In genomic region chr16:22192261-22193133, GRCh38 we compare ENCODE assay signal across 1 cellular context.
TF ChIP-seq lines count a peak whose summit lies in the region.

No MANE protein-coding gene starts in this region.

TF ChIP-seq in GM12878, 131 proteins besides CTCF, POLR2A, EP300 and RAD21 (continued from another document and continues in another):
- TF ChIP-seq ZBED1 (IDR thresholded peaks at IDR 0.05; ENCODE audit: borderline replicate concordance) (no peak), NKRF (conservative IDR thresholded peaks at IDR 0.05) (no peak), SPI1 (IDR thresholded peaks at IDR 0.05; ENCODE audit: borderline replicate concordance, insufficient read depth, low read depth, low read length) (peak; percentile 71; the same call in 1 of the 2 replicates), BRCA1 (IDR thresholded peaks at IDR 0.05; ENCODE audit: low read depth, low read length) (no peak), FOXM1 (IDR thresholded peaks at IDR 0.05; ENCODE audit: low read depth, low read length) (no peak), TAF1 (IDR thresholded peaks at IDR 0.05; ENCODE audit: borderline replicate concordance, low read depth, low read length) (0 out of 2 replicates have a peak, but pooled peaks have one; percentile 16), MXI1 (IDR thresholded peaks at IDR 0.05; ENCODE audit: low read depth, low read length) (peak; percentile 68), SREBF2 (IDR thresholded peaks at IDR 0.05; ENCODE audit: low read length) (no peak), CHD4 (IDR thresholded peaks at IDR 0.05) (no peak), NFYA (IDR thresholded peaks at IDR 0.05; ENCODE audit: borderline replicate concordance, low read depth, low read length) (no peak), POLR2AphosphoS5 (IDR thresholded peaks at IDR 0.05; ENCODE audit: low read length) (peak; percentile 76; the same call in 1 of the 2 replicates), ESRRA (IDR thresholded peaks at IDR 0.05; ENCODE audit: low read length) (no peak), SIN3A (IDR thresholded peaks at IDR 0.05; ENCODE audit: low read depth, low read length) (peak; percentile 67; the same call in 1 of the 2 replicates), STAT1 (conservative IDR thresholded peaks at IDR 0.05) (no peak), SIX5 (IDR thresholded peaks at IDR 0.05; ENCODE audit: low read depth, low read length, severe bottlenecking) (no peak), HDAC2 (IDR thresholded peaks at IDR 0.05) (no peak), BCLAF1 (IDR thresholded peaks at IDR 0.05) (no peak), SREBF1 (IDR thresholded peaks at IDR 0.05; ENCODE audit: low read length) (no peak), ZSCAN29 (IDR thresholded peaks at IDR 0.05) (no peak), MYB (IDR thresholded peaks at IDR 0.05; ENCODE audit: borderline replicate concordance, low read depth, low read length) (no peak), HSF1 (IDR thresholded peaks at IDR 0.05; ENCODE audit: low read depth, low read length) (no peak), ATF7 (IDR thresholded peaks at IDR 0.05; ENCODE audit: low read depth) (peak; percentile 55; the same call in 1 of the 2 replicates), TARDBP (IDR thresholded peaks at IDR 0.05; ENCODE audit: borderline replicate concordance) (no peak), CBX3 (IDR thresholded peaks at IDR 0.05; ENCODE audit: borderline replicate concordance, low read depth) (no peak), CBFB (IDR thresholded peaks at IDR 0.05; ENCODE audit: low read depth) (peak; percentile 93), NR2C2 (IDR thresholded peaks at IDR 0.05; ENCODE audit: borderline replicate concordance, control insufficient read depth, insufficient read length, low read depth) (no peak), RUNX3 (IDR thresholded peaks at IDR 0.05; ENCODE audit: low read length) (no peak), BACH1 (IDR thresholded peaks at IDR 0.05; ENCODE audit: borderline replicate concordance) (no peak), MEF2B (IDR thresholded peaks at IDR 0.05; ENCODE audit: partially characterized antibody, poor library complexity, severe bottlenecking) (no peak), LARP7 (IDR thresholded peaks at IDR 0.05) (no peak), ZZZ3 (IDR thresholded peaks at IDR 0.05; ENCODE audit: control insufficient read depth, insufficient read length, low read depth) (no peak), PAX8 (IDR thresholded peaks at IDR 0.05) (no peak), NR2C1 (IDR thresholded peaks at IDR 0.05) (no peak), ZNF24 (IDR thresholded peaks at IDR 0.05) (no peak), CEBPB (IDR thresholded peaks at IDR 0.05; ENCODE audit: borderline replicate concordance in 1 of 2, low read depth in 2 of 2, low read length in 2 of 2) (no peak), PKNOX1 (IDR thresholded peaks at IDR 0.05) (no peak), ZNF274 (IDR thresholded peaks at IDR 0.05; ENCODE audit: insufficient read depth, insufficient read length) (no peak), MTA2 (IDR thresholded peaks at IDR 0.05; ENCODE audit: low read depth) (peak; percentile 72), CBX5 (IDR thresholded peaks at IDR 0.05; ENCODE audit: low read depth) (no peak), CREM (IDR thresholded peaks at IDR 0.05; ENCODE audit: low read depth) (no peak), SUZ12 (IDR thresholded peaks at IDR 0.05; ENCODE audit: unreplicated experiment) (no peak), ETV6 (conservative IDR thresholded peaks at IDR 0.05 in 1 of 2, IDR thresholded peaks at IDR 0.05 in 1 of 2; ENCODE audit: borderline replicate concordance in 1 of 2, low read depth in 1 of 2) (no peak), RAD51 (IDR thresholded peaks at IDR 0.05) (peak; percentile 92), SMARCA5 (IDR thresholded peaks at IDR 0.05) (no peak), RELA (IDR thresholded peaks at IDR 0.05; ENCODE audit: borderline replicate concordance, partially characterized antibody) (peak; percentile 74), GABPA (IDR thresholded peaks at IDR 0.05; ENCODE audit: low read depth) (no peak), SRF (IDR thresholded peaks at IDR 0.05; ENCODE audit: low read depth in 2 of 2, low read length in 2 of 2) (no peak), NFXL1 (IDR thresholded peaks at IDR 0.05; ENCODE audit: borderline replicate concordance) (no peak), WRNIP1 (IDR thresholded peaks at IDR 0.05; ENCODE audit: borderline replicate concordance, low read depth, low read length) (no peak)
- TF ChIP-seq, protein P1, sequence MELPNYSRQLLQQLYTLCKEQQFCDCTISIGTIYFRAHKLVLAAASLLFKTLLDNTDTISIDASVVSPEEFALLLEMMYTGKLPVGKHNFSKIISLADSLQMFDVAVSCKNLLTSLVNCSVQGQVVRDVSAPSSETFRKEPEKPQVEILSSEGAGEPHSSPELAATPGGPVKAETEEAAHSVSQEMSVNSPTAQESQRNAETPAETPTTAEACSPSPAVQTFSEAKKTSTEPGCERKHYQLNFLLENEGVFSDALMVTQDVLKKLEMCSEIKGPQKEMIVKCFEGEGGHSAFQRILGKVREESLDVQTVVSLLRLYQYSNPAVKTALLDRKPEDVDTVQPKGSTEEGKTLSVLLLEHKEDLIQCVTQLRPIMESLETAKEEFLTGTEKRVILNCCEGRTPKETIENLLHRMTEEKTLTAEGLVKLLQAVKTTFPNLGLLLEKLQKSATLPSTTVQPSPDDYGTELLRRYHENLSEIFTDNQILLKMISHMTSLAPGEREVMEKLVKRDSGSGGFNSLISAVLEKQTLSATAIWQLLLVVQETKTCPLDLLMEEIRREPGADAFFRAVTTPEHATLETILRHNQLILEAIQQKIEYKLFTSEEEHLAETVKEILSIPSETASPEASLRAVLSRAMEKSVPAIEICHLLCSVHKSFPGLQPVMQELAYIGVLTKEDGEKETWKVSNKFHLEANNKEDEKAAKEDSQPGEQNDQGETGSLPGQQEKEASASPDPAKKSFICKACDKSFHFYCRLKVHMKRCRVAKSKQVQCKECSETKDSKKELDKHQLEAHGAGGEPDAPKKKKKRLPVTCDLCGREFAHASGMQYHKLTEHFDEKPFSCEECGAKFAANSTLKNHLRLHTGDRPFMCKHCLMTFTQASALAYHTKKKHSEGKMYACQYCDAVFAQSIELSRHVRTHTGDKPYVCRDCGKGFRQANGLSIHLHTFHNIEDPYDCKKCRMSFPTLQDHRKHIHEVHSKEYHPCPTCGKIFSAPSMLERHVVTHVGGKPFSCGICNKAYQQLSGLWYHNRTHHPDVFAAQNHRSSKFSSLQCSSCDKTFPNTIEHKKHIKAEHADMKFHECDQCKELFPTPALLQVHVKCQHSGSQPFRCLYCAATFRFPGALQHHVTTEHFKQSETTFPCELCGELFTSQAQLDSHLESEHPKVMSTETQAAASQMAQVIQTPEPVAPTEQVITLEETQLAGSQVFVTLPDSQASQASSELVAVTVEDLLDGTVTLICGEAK (IDR thresholded peaks at IDR 0.05; ENCODE audit: borderline replicate concordance), result no peak
- TF ChIP-seq, protein P2, sequence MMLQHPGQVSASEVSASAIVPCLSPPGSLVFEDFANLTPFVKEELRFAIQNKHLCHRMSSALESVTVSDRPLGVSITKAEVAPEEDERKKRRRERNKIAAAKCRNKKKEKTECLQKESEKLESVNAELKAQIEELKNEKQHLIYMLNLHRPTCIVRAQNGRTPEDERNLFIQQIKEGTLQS (IDR thresholded peaks at IDR 0.05; ENCODE audit: borderline replicate concordance, extremely low read depth, low read depth, low read length), result no peak
- TF ChIP-seq, protein P3, sequence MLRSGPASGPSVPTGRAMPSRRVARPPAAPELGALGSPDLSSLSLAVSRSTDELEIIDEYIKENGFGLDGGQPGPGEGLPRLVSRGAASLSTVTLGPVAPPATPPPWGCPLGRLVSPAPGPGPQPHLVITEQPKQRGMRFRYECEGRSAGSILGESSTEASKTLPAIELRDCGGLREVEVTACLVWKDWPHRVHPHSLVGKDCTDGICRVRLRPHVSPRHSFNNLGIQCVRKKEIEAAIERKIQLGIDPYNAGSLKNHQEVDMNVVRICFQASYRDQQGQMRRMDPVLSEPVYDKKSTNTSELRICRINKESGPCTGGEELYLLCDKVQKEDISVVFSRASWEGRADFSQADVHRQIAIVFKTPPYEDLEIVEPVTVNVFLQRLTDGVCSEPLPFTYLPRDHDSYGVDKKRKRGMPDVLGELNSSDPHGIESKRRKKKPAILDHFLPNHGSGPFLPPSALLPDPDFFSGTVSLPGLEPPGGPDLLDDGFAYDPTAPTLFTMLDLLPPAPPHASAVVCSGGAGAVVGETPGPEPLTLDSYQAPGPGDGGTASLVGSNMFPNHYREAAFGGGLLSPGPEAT (IDR thresholded peaks at IDR 0.05; ENCODE audit: low read depth), result peak; percentile 95
- TF ChIP-seq, protein P4, sequence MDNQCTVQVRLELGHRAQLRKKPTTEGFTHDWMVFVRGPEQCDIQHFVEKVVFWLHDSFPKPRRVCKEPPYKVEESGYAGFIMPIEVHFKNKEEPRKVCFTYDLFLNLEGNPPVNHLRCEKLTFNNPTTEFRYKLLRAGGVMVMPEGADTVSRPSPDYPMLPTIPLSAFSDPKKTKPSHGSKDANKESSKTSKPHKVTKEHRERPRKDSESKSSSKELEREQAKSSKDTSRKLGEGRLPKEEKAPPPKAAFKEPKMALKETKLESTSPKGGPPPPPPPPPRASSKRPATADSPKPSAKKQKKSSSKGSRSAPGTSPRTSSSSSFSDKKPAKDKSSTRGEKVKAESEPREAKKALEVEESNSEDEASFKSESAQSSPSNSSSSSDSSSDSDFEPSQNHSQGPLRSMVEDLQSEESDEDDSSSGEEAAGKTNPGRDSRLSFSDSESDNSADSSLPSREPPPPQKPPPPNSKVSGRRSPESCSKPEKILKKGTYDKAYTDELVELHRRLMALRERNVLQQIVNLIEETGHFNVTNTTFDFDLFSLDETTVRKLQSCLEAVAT (IDR thresholded peaks at IDR 0.05), result peak; percentile 85; the same call in 1 of the 2 replicates
- TF ChIP-seq, protein P5, sequence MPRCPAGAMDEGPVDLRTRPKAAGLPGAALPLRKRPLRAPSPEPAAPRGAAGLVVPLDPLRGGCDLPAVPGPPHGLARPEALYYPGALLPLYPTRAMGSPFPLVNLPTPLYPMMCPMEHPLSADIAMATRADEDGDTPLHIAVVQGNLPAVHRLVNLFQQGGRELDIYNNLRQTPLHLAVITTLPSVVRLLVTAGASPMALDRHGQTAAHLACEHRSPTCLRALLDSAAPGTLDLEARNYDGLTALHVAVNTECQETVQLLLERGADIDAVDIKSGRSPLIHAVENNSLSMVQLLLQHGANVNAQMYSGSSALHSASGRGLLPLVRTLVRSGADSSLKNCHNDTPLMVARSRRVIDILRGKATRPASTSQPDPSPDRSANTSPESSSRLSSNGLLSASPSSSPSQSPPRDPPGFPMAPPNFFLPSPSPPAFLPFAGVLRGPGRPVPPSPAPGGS (IDR thresholded peaks at IDR 0.05; ENCODE audit: borderline replicate concordance, insufficient read depth, low read depth, low read length, poor library complexity, severe bottlenecking), result no peak
